Comparison of ENCODE assay signal across 11 cellular contexts in the genomic region with DNA sequence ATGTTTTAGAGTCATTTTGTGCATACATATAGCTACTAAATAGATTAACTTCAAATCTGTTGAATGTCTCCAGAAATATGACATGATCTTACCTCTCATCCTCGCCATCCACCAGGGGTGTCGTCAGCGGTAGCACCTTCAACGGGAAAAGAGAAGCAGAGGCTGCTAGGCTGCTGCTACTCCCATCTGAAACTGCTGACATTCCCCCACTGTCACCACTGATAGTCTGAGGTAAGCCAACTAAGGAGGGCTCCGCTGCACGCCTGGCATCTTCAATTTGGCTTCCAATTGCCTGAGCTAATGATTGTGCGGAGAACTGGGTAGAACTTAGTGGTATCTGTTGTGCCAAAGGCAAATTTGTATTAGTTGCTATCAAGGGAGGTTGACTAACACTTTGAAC. TPM values are rescaled to one million over a fixed set of nuclear protein-coding genes. Genes with fewer than 3 reads are reported as not detected.
DNase-seq lines count a peak whose midpoint lies in the region; ATAC-seq and TF ChIP-seq lines count a peak whose summit lies in the region.
"Had no signal": no experiment of that assay in that cellular context is flagged by ENCODE, and none has a peak within 500 bp of the region (broad histone marks: within the 10 kb centered on the region; RNA-seq: fewer than 3 reads in every experiment).

No MANE protein-coding gene starts in this region.

- H3K9me3 ChIP-seq in Loucy (ENCODE audit: insufficient read depth, low read depth, low read length) (no peaks in the 10 kb centered on the region), endodermal cell (ENCODE audit: control insufficient read depth, low read length) (peaks cover 1% of the 10 kb centered on the region)

- H3K27me3 ChIP-seq in Loucy (ENCODE audit: insufficient read depth, low read length, poor library complexity, severe bottlenecking) (no peaks in the 10 kb centered on the region), endodermal cell (ENCODE audit: control insufficient read depth, insufficient read depth, low read length, poor library complexity, severe bottlenecking) (no peaks in the 10 kb centered on the region)

- no peaks in the 10 kb centered on the region for H3K36me3 ChIP-seq in Loucy (ENCODE audit: insufficient read depth, low read length)
- peaks cover 8% of the 10 kb centered on the region for H3K36me3 ChIP-seq in endodermal cell (ENCODE audit: control insufficient read depth, insufficient read depth, low read length)

- H4K20me1 ChIP-seq in Loucy (ENCODE audit: insufficient read depth, low read length, poor library complexity, severe bottlenecking), result peaks cover 45% of the 10 kb centered on the region

- WGBS in endodermal cell (ENCODE audit: insufficient coverage in 1 of 2, insufficient read length in 1 of 2), 2 experiments, result 55 to 57% methylated on average over 5 to 7 of the region's 7 CpGs

- peaks cover 75% of the 10 kb centered on the region for H3K79me2 ChIP-seq in Loucy (ENCODE audit: insufficient read depth, low read length)

- no peaks in the 10 kb centered on the region for H3K27me3 Mint-ChIP-seq in endodermal cell (ENCODE audit: insufficient read depth)
- no peaks in the 10 kb centered on the region for H3K27me3 Mint-ChIP-seq in naive thymus-derived CD8-positive, alpha-beta T cell
- no peaks in the 10 kb centered on the region for H3K27me3 Mint-ChIP-seq in activated T-cell treated with anti-CD3 and anti-CD28 coated beads, Interleukin-2, amount 50 U/mL, for 4 hours (ENCODE audit: low read depth)

- H3K27ac Mint-ChIP-seq in endodermal cell, result no peak overlapping the region
- no peak overlapping the region for H3K27ac Mint-ChIP-seq in naive thymus-derived CD8-positive, alpha-beta T cell

- peak overlapping the region; percentile 92 for H3K4me3 Mint-ChIP-seq in endodermal cell
- H3K4me3 Mint-ChIP-seq in naive thymus-derived CD8-positive, alpha-beta T cell, result peak overlapping the region in 8 of 10 donors; percentile 4 to 67 (median 35)
- no peak overlapping the region for H3K4me3 Mint-ChIP-seq in activated T-cell treated with anti-CD3 and anti-CD28 coated beads, Interleukin-2, amount 50 U/mL, for 4 hours

- H3K9ac ChIP-seq in Loucy (ENCODE audit: low read depth, low read length, poor library complexity, severe bottlenecking), result no peak overlapping the region
- no peak overlapping the region for H3K9ac ChIP-seq in endodermal cell (ENCODE audit: extremely low read depth, low read length, poor library complexity, severe bottlenecking)

- H3F3A ChIP-seq in Loucy (ENCODE audit: low read depth), result no peaks in the 10 kb centered on the region

- no peak overlapping the region for H3K27ac ChIP-seq in endodermal cell (ENCODE audit: low read depth, low read length)
- H3K27ac ChIP-seq: WERI-Rb-1 had no signal

- peaks cover 57% of the 10 kb centered on the region for H3K4me1 ChIP-seq in Loucy (ENCODE audit: insufficient read depth, low read length, poor library complexity, severe bottlenecking)
- H3K4me1 ChIP-seq in endodermal cell (ENCODE audit: control insufficient read depth, insufficient read depth, low read length), result peaks cover 10% of the 10 kb centered on the region

- no peaks in the 10 kb centered on the region for H3K9me2 ChIP-seq in Loucy (replicated peaks; ENCODE audit: low read depth, low read length)

- peak; percentile 22 for DNase-seq in Ammon's horn (ENCODE audit: low spot score)
- peak; percentile 66 for DNase-seq in endodermal cell
- no peak for DNase-seq in naive thymus-derived CD8-positive, alpha-beta T cell
- DNase-seq in SIG-M5 treated with dmso at 0.1 percent for 504 hours (lab: John Stamatoyannopoulos, UW; ENCODE audit: unreplicated experiment), result no peak
- DNase-seq in KBM-7, result no peak
- DNase-seq in activated gamma-delta T cell (lab: John Stamatoyannopoulos, UW), result no peak
- no peak for DNase-seq in activated T-cell treated with anti-CD3 and anti-CD28 coated beads, Interleukin-2, amount 50 U/mL, for 4 hours
- DNase-seq: amniotic stem cell, NCI-H774, WERI-Rb-1 had no signal

- H2AFZ ChIP-seq in Loucy (ENCODE audit: low read length), result no peak overlapping the region

- peaks cover 53% of the 10 kb centered on the region for H3K4me1 Mint-ChIP-seq in endodermal cell
- H3K4me1 Mint-ChIP-seq in naive thymus-derived CD8-positive, alpha-beta T cell, result peaks cover 43 to 65% (median 55%) of the 10 kb centered on the region in 4 donors
- H3K4me1 Mint-ChIP-seq in activated T-cell treated with anti-CD3 and anti-CD28 coated beads, Interleukin-2, amount 50 U/mL, for 4 hours (ENCODE audit: low read depth), result peaks cover 56% of the 10 kb centered on the region

- ATAC-seq in naive thymus-derived CD8-positive, alpha-beta T cell, result no peak
- no peak for ATAC-seq in activated T-cell treated with anti-CD3 and anti-CD28 coated beads, Interleukin-2, amount 50 U/mL, for 4 hours

- POLR2A ChIA-PET in naive thymus-derived CD8-positive, alpha-beta T cell (lab: Charles Lee), result interaction anchor here (1.2 kb wide), 1 partner anchor 35 kb away, joined by 3 read pairs; no protein-coding TSS in a partner anchor

- H3K4me3 ChIP-seq in Loucy (ENCODE audit: low read length, poor library complexity, severe bottlenecking) (peak overlapping the region; percentile 80), endodermal cell (ENCODE audit: low read length) (peak overlapping the region; percentile 83)

- in situ Hi-C loops in KBM-7 (cut with MboI; ENCODE audit: low pct_unique_long_range_greater_than_20kb, low sequenced_read_pairs), result no loop called here

- H3K36me3 Mint-ChIP-seq in endodermal cell (ENCODE audit: low read depth), result peaks cover 41% of the 10 kb centered on the region
- H3K36me3 Mint-ChIP-seq in naive thymus-derived CD8-positive, alpha-beta T cell, result peaks cover 0 to 8% (median 8%) of the 10 kb centered on the region in 3 donors
- H3K36me3 Mint-ChIP-seq in activated T-cell treated with anti-CD3 and anti-CD28 coated beads, Interleukin-2, amount 50 U/mL, for 4 hours (ENCODE audit: insufficient read depth), result no peaks in the 10 kb centered on the region

- peak overlapping the region; percentile 89 for H3K4me2 ChIP-seq in Loucy (ENCODE audit: low read depth, low read length, poor library complexity, severe bottlenecking)

- TF ChIP-seq CTCF in Loucy (conservative IDR thresholded peaks at IDR 0.05; ENCODE audit: low read length) (0 out of 2 replicates have a peak, but pooled peaks have one; percentile 13), endodermal cell (conservative IDR thresholded peaks at IDR 0.05) (peak; percentile 47)

- H3K9me3 Mint-ChIP-seq in endodermal cell, result no peaks in the 10 kb centered on the region
- H3K9me3 Mint-ChIP-seq in naive thymus-derived CD8-positive, alpha-beta T cell, result peaks cover 0 to 3% (median 0%) of the 10 kb centered on the region in 9 donors
- no peaks in the 10 kb centered on the region for H3K9me3 Mint-ChIP-seq in activated T-cell treated with anti-CD3 and anti-CD28 coated beads, Interleukin-2, amount 50 U/mL, for 4 hours

RNA-seq across cellular contexts. Expression of a gene that starts 3.1 kb away (rescaled TPM):
- total RNA-seq in endodermal cell, result 100 to 1,000 TPM in 1 of 2 donors, 10 to 100 TPM in 1; 95.9 to 107 TPM
- polyA plus RNA-seq in endodermal cell (2013, experiment 1 of 2), result 104 TPM
- polyA plus RNA-seq in endodermal cell (2013, experiment 2 of 2), result 104 TPM
- 10 to 100 TPM; 33.7 to 37.7 TPM for total RNA-seq in naive thymus-derived CD8-positive, alpha-beta T cell
- polyA plus RNA-seq in naive thymus-derived CD8-positive, alpha-beta T cell, result 1 to 10 TPM; 4.1 to 9.5 (median 7.5) TPM
- total RNA-seq in activated T-cell treated with anti-CD3 and anti-CD28 coated beads, Interleukin-2, amount 50 U/mL, for 4 hours, result 1 to 10 TPM; 3.9 to 5.6 (median 4.8) TPM

Comparison
In these comparisons a context has a peak if more than half of its experiments do, and no peak if none do; other contexts are left out.
1. DNase-seq: peak in Ammon's horn (single experiment) and endodermal cell (single experiment); none in naive thymus-derived CD8-positive, alpha-beta T cell (0 of 10), SIG-M5 treated with dmso at 0.1 percent for 504 hours (single experiment), KBM-7 (single experiment), activated gamma-delta T cell (single experiment) and activated T-cell treated with anti-CD3 and anti-CD28 coated beads, Interleukin-2, amount 50 U/mL, for 4 hours (single experiment).
2. RNA of a gene that starts 3.1 kb away (total RNA-seq): 95.9 to 107 TPM in endodermal cell and 33.7 to 37.7 TPM in naive thymus-derived CD8-positive, alpha-beta T cell; 3.9 to 5.6 TPM in activated T-cell treated with anti-CD3 and anti-CD28 coated beads, Interleukin-2, amount 50 U/mL, for 4 hours; every median in the first group is over 4 times any median in the second.